26 cellular contexts compared by ENCODE assay signal in genomic region chr2:133651861-133652260, GRCh38.
"Had no signal": no experiment of that assay in that cellular context is flagged by ENCODE, and none has a peak within 500 bp of the region (broad histone marks: within the 10 kb centered on the region; RNA-seq: fewer than 3 reads in every experiment).

No MANE protein-coding gene starts in this region.

- H3K4me3 ChIP-seq: heart right ventricle, prostate gland, right atrium auricular region, smooth muscle cell, suprapubic skin, transverse colon, upper lobe of right lung, uterus had no signal

- DNase-seq: cortex of kidney; effector memory CD8-positive, alpha-beta T cell; foreskin melanocyte; glutamatergic neuron; heart right ventricle; hippocampal formation; naive thymus-derived CD8-positive, alpha-beta T cell; nephron progenitor cell; nucleus accumbens; stimulated activated CD4-positive, alpha-beta T cell treated with anti-CD3 and anti-CD28 coated beads, Interleukin-12 subunit alpha, Interleukin-12 subunit beta, amount 100 ng/mL, for 4 hours; stimulated activated CD4-positive, alpha-beta T cell treated with anti-CD3 and anti-CD28 coated beads, Interleukin-1b, Interleukin-23, amount 100 ng/mL, for 48 hours; stimulated activated CD4-positive, alpha-beta T cell treated with anti-CD3 and anti-CD28 coated beads, Interleukin-4, amount 100 ng/mL, for 1 hour; stimulated activated CD8-positive, alpha-beta memory T cell treated with anti-CD3 and anti-CD28 coated beads, Interleukin-4, amount 100 ng/mL, for 48 hours; stimulated activated naive CD4-positive, alpha-beta T cell; stimulated activated naive CD8-positive, alpha-beta T cell treated with anti-CD3 and anti-CD28 coated beads, Interleukin-15, amount 100 ng/mL, for 72 hours; transverse colon; upper lobe of right lung; uterus had no signal

- H3K4me1 ChIP-seq: prostate gland, upper lobe of right lung, uterus had no signal

- FAIRE-seq: endometrium, islet of Langerhans had no signal

- H3K36me3 ChIP-seq: heart right ventricle, prostate gland, right atrium auricular region, suprapubic skin, transverse colon, upper lobe of right lung, uterus had no signal

- H3K27ac ChIP-seq: prostate gland, suprapubic skin, transverse colon, upper lobe of right lung, uterus had no signal

- H3K27me3 ChIP-seq: heart right ventricle, right atrium auricular region, suprapubic skin, transverse colon, upper lobe of right lung, uterus had no signal

- ATAC-seq: effector memory CD8-positive, alpha-beta T cell; esophagus mucosa; left lobe of liver; naive thymus-derived CD8-positive, alpha-beta T cell; stimulated activated naive CD8-positive, alpha-beta T cell treated with anti-CD3 and anti-CD28 coated beads, Interleukin-15, amount 100 ng/mL, for 72 hours; upper lobe of right lung had no signal
